8 cellular contexts compared by ENCODE assay signal in the genomic region with DNA sequence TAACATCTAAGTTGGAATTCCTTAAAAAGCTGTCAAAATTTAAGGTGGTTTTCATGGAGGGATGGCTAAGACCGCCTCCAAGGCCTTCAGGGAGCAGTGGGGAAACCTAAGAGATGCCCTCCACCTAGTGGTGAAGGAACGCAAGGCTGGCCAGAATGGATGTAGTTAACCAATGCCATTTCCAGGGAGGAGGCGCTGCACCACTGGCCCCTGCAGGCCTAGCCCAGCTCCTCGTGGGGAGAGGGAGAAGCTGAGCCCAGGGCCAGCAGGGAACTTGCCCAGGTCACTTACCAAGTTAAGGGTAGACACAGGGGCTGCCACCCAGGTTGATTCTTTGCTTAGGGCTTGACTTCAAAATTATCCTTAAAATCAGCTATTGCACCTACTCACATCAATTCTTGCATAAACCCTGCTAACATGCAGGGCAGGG. TPM values are rescaled to one million over a fixed set of nuclear protein-coding genes. Genes with fewer than 3 reads are reported as not detected.
DNase-seq lines count a peak whose midpoint lies in the region; TF ChIP-seq lines count a peak whose summit lies in the region.

No MANE protein-coding gene starts in this region.

- no peaks in the 10 kb centered on the region for H3K36me3 Mint-ChIP-seq in activated naive CD4-positive, alpha-beta T cell treated with anti-CD3 and anti-CD28 coated beads, Interleukin-2, amount 10 ng/mL, durations not matched to agents 7 days and 5 days

- peaks cover 12% of the 10 kb centered on the region for H3K4me1 ChIP-seq in MM.1S (ENCODE audit: low read length)
- peaks cover 0 to 10% of the 10 kb centered on the region in 2 experiments; a peak in 1 of 4 replicates for H3K4me1 ChIP-seq in SK-N-SH (ENCODE audit: control insufficient read depth in 1 of 2, insufficient read depth in 2 of 2, low read depth in 1 of 2, low read length in 1 of 2)

- H4K20me1 ChIP-seq in MM.1S (ENCODE audit: insufficient read depth, low read length) (no peaks in the 10 kb centered on the region), SK-N-SH (ENCODE audit: insufficient read depth) (no peaks in the 10 kb centered on the region)

- CTCF ChIA-PET in HEK293T (lab: Yijun Ruan, JAX) (interaction anchor here (0.8 to 1.6 kb wide), 7 partner anchors 9 to 743 kb away, joined by 3 to 7 read pairs (median 4); no protein-coding TSS in a partner anchor), SK-N-SH (lab: Yijun Ruan, JAX) (interaction anchor here (0.6 to 18.1 kb wide), 82 partner anchors 9 to 953 kb away, joined by 3 to 353 read pairs (median 5); no protein-coding TSS in a partner anchor)
- CTCF ChIA-PET in activated naive CD4-positive, alpha-beta T cell treated with anti-CD3 and anti-CD28 coated beads, Interleukin-2, amount 10 ng/mL, durations not matched to agents 7 days and 5 days (lab: Charles Lee): interaction anchor here (0.6 to 9.2 kb wide), 43 partner anchors 9 to 329 kb away, joined by 3 to 117 read pairs (median 5); partner anchors contain the start of genes FIGNL1, IKZF1 and ZPBP

- H3K4me2 ChIP-seq in MM.1S (ENCODE audit: low read depth, low read length) (no peak overlapping the region), SK-N-SH (no peak overlapping the region)

- H3K79me2 ChIP-seq in MM.1S (ENCODE audit: low read length) (no peaks in the 10 kb centered on the region), SK-N-SH (ENCODE audit: insufficient read depth) (no peaks in the 10 kb centered on the region)

- peak; percentile 97 for TF ChIP-seq CTCF in GM12865 (IDR thresholded peaks at IDR 0.05; ENCODE audit: insufficient read depth, low read depth, low read length, missing control alignments)
- TF ChIP-seq CTCF in MM.1S (IDR thresholded peaks at IDR 0.05; ENCODE audit: low read length): peak; percentile 95
- peak; percentile 96 for TF ChIP-seq CTCF in SK-N-SH (IDR thresholded peaks at IDR 0.05)

- no peaks in the 10 kb centered on the region for H3F3A ChIP-seq in MM.1S (ENCODE audit: insufficient read depth, low read length)
- no peaks in the 10 kb centered on the region for H3F3A ChIP-seq in SK-N-SH (replicated peaks; ENCODE audit: insufficient read depth)

- no peak overlapping the region for H2AFZ ChIP-seq in MM.1S (ENCODE audit: low read length)
- H2AFZ ChIP-seq in SK-N-SH (ENCODE audit: low read depth): no peak overlapping the region

- no peak for TF ChIP-seq EP300 in SK-N-SH (IDR thresholded peaks at IDR 0.05; ENCODE audit: borderline replicate concordance in 1 of 2, low read depth in 1 of 2, low read length in 1 of 2)

- H3K9ac ChIP-seq in MM.1S (ENCODE audit: low read length): no peak overlapping the region
- no peak overlapping the region for H3K9ac ChIP-seq in SK-N-SH

- H3K27me3 ChIP-seq in MM.1S (replicated peaks; ENCODE audit: insufficient read depth, low read length) (no peaks in the 10 kb centered on the region), SK-N-SH (ENCODE audit: insufficient read depth) (no peaks in the 10 kb centered on the region)

- H3K4me3 ChIP-seq in GM12865 (ENCODE audit: low read depth, low read length): no peak overlapping the region
- no peak overlapping the region for H3K4me3 ChIP-seq in MM.1S (ENCODE audit: low read length)
- H3K4me3 ChIP-seq in SK-N-SH (ENCODE audit: low read depth in 2 of 2, low read length in 1 of 2): no peak overlapping the region

- TF ChIP-seq RAD21 in SK-N-SH (IDR thresholded peaks at IDR 0.05; ENCODE audit: low read length): peak; percentile 98

- H3K9me3 ChIP-seq in MM.1S (replicated peaks; ENCODE audit: insufficient read depth, low read length): no peaks in the 10 kb centered on the region
- H3K9me3 ChIP-seq in SK-N-SH: no peaks in the 10 kb centered on the region

- H3K9me2 ChIP-seq in MM.1S (replicated peaks; ENCODE audit: insufficient read depth, low read length) (no peaks in the 10 kb centered on the region), SK-N-SH (no peaks in the 10 kb centered on the region)

- H3K27ac ChIP-seq in MM.1S (ENCODE audit: low read length) (no peak overlapping the region), SK-N-SH (ENCODE audit: low read depth in 2 of 2, low read length in 1 of 2) (no peak overlapping the region)

- intact Hi-C loops in head of caudate nucleus (cut with DNase I): no loop called here

- POLR2A ChIA-PET in HEK293T (lab: Yijun Ruan, JAX) (interaction anchor here (1.0 kb wide), 1 partner anchor 271 kb away, joined by 3 read pairs; no protein-coding TSS in a partner anchor), SK-N-SH (lab: Yijun Ruan, JAX) (interaction anchor here (0.7 kb wide), 1 partner anchor 32 kb away, joined by 4 read pairs; the partner anchor contains the start of gene FIGNL1)

- peaks cover 34% of the 10 kb centered on the region for H3K4me1 Mint-ChIP-seq in activated naive CD4-positive, alpha-beta T cell treated with anti-CD3 and anti-CD28 coated beads, Interleukin-2, amount 10 ng/mL, durations not matched to agents 7 days and 5 days

- H3K4me3 Mint-ChIP-seq in activated naive CD4-positive, alpha-beta T cell treated with anti-CD3 and anti-CD28 coated beads, Interleukin-2, amount 10 ng/mL, durations not matched to agents 7 days and 5 days: no peak overlapping the region

- no peaks in the 10 kb centered on the region for H3K9me3 Mint-ChIP-seq in activated naive CD4-positive, alpha-beta T cell treated with anti-CD3 and anti-CD28 coated beads, Interleukin-2, amount 10 ng/mL, durations not matched to agents 7 days and 5 days

- no peaks in the 10 kb centered on the region for H3K36me3 ChIP-seq in MM.1S (replicated peaks; ENCODE audit: insufficient read depth, low read length)
- H3K36me3 ChIP-seq in SK-N-SH (replicated peaks in 1 of 2; ENCODE audit: control insufficient read depth in 1 of 2, insufficient read depth in 2 of 2, low read length in 1 of 2): no peaks in the 10 kb centered on the region

- H3K27ac Mint-ChIP-seq in activated naive CD4-positive, alpha-beta T cell treated with anti-CD3 and anti-CD28 coated beads, Interleukin-2, amount 10 ng/mL, durations not matched to agents 7 days and 5 days: no peak overlapping the region

- H3K27me3 Mint-ChIP-seq in activated naive CD4-positive, alpha-beta T cell treated with anti-CD3 and anti-CD28 coated beads, Interleukin-2, amount 10 ng/mL, durations not matched to agents 7 days and 5 days: peaks cover 16% of the 10 kb centered on the region

- 8% methylated on average over 3 of the region's 4 CpGs for WGBS in SK-N-SH (ENCODE audit: low lambda C conversion rate)

- DNase-seq in GM12865 (ENCODE audit: low read depth) (peak; percentile 89), HEK293T (ENCODE audit: extremely low spot score) (peak; percentile 81), MM.1S (peak; percentile 79), SK-N-SH (peak; percentile 86), head of caudate nucleus (peak; percentile 35 to 86 (median 71)), putamen (ENCODE audit: low spot score) (peak; percentile 41), cerebellar nuclear complex (lab: John Stamatoyannopoulos, UW) (no peak)
- DNase-seq in activated naive CD4-positive, alpha-beta T cell treated with anti-CD3 and anti-CD28 coated beads, Interleukin-2, amount 10 ng/mL, durations not matched to agents 7 days and 5 days: peak; percentile 83

TF ChIP-seq in HEK293T, 16 proteins besides CTCF, POLR2A, EP300 and RAD21:
- TF ChIP-seq ELF4 (IDR thresholded peaks at IDR 0.05): no peak
- TF ChIP-seq FOXK2 (IDR thresholded peaks at IDR 0.05): no peak
- no peak for TF ChIP-seq FOXA1 (IDR thresholded peaks at IDR 0.05)
- no peak for TF ChIP-seq LEF1 (IDR thresholded peaks at IDR 0.05; ENCODE audit: borderline replicate concordance)

TF ChIP-seq in SK-N-SH, 30 proteins besides CTCF, POLR2A, EP300 and RAD21:
- TF ChIP-seq SMC3 (IDR thresholded peaks at IDR 0.05; ENCODE audit: low read depth, low read length): peak; percentile 96
- no peak for TF ChIP-seq NRF1 (IDR thresholded peaks at IDR 0.05; ENCODE audit: low read depth, low read length)
- TF ChIP-seq TAF1 (IDR thresholded peaks at IDR 0.05; ENCODE audit: borderline replicate concordance, low read depth, low read length): no peak
- no peak for TF ChIP-seq SIN3A (IDR thresholded peaks at IDR 0.05; ENCODE audit: borderline replicate concordance, low read depth, low read length)
- TF ChIP-seq ELF1 (IDR thresholded peaks at IDR 0.05): no peak
- TF ChIP-seq FOSL2 (IDR thresholded peaks at IDR 0.05; ENCODE audit: borderline replicate concordance, low read depth): no peak
- no peak for TF ChIP-seq NFIC (IDR thresholded peaks at IDR 0.05; ENCODE audit: borderline replicate concordance)
- TF ChIP-seq REST (IDR thresholded peaks at IDR 0.05; ENCODE audit: low read depth, low read length): no peak
- 0 out of 2 replicates have a peak, but pooled peaks have one; percentile 6 for TF ChIP-seq RCOR1 (IDR thresholded peaks at IDR 0.05; ENCODE audit: low read length)
- peak; percentile 51 for TF ChIP-seq CHD2 (IDR thresholded peaks at IDR 0.05; ENCODE audit: low read length, partially characterized antibody)
- TF ChIP-seq JUND (IDR thresholded peaks at IDR 0.05): no peak
TF ChIP-seq in SK-N-SH: peak in this region for 3.

RNA-seq across cellular contexts. Expression of gene FIGNL1, which starts 32.0 kb away (rescaled TPM):
- polyA plus RNA-seq in SK-N-SH (2012; rRNA removed): 6.7 and 8.6 TPM in 2 replicates
- polyA plus RNA-seq in SK-N-SH (2012; cell fraction: cytosol; rRNA removed): 7.3 and 7.7 TPM in 2 replicates
- 7.3 and 12.9 TPM in 2 replicates for polyA plus RNA-seq in SK-N-SH (2012; cell fraction: nucleus; rRNA removed)

Comparison
In these comparisons a context has a peak if more than half of its experiments do, and no peak if none do; other contexts are left out.
1. DNase-seq: peak in GM12865 (single experiment), HEK293T (single experiment), MM.1S (single experiment), SK-N-SH (single experiment), activated naive CD4-positive, alpha-beta T cell treated with anti-CD3 and anti-CD28 coated beads, Interleukin-2, amount 10 ng/mL, durations not matched to agents 7 days and 5 days (single experiment), head of caudate nucleus (42 of 42) and putamen (single experiment); none in cerebellar nuclear complex (0 of 2).
2. Peak in every context shown above with its lines, with median percentiles within 50 percentile points of each other: CTCF ChIP-seq.